21 cellular contexts compared by ENCODE assay signal in genomic region chr17:45646288-45646988, GRCh38.
DNase-seq lines count a peak whose midpoint lies in the region; ATAC-seq and TF ChIP-seq lines count a peak whose summit lies in the region.
"Had no signal": no experiment of that assay in that cellular context is flagged by ENCODE, and none has a peak within 500 bp of the region (broad histone marks: within the 10 kb centered on the region; RNA-seq: fewer than 3 reads in every experiment).

No MANE protein-coding gene starts in this region.

- DNase-seq in activated naive CD8-positive, alpha-beta T cell treated with anti-CD3 and anti-CD28 coated beads, Interleukin-2, amount 10 ng/mL, durations not matched to agents 7 days and 5 days = peak; percentile 36
- no peak for DNase-seq in activated naive CD8-positive, alpha-beta T cell treated with anti-CD3 and anti-CD28 coated beads for 36 hours
- DNase-seq in KG1 (lab: John Stamatoyannopoulos, UW) = peak; percentile 4
- DNase-seq in chondrocyte (ENCODE audit: low spot score) = peak; percentile 14
- DNase-seq in spleen = peak; percentile 29
- no peak for DNase-seq in effector memory CD4-positive, alpha-beta T cell
- no peak for DNase-seq in testis
- DNase-seq: activated effector memory CD4-positive, alpha-beta T cell treated with anti-CD3 and anti-CD28 coated beads, Interleukin-2, amount 50 U/mL, for 16 hours; amniotic stem cell; CD4-positive, alpha-beta T cell; left lung; mucosa of descending colon; NCI-H1092 treated with DMSO at 0.1 percent for 48 hours; NCI-H2107; SHP77 treated with DMSO at 0.1 percent for 48 hours; stimulated activated CD4-positive, alpha-beta T cell treated with anti-CD3 and anti-CD28 coated beads, Interleukin-12 subunit alpha, Interleukin-12 subunit beta, amount 100 ng/mL, for 4 hours; stimulated activated CD8-positive, alpha-beta memory T cell treated with anti-CD3 and anti-CD28 coated beads, Interleukin-4, amount 100 ng/mL, for 48 hours had no signal

- H3K27ac Mint-ChIP-seq in activated naive CD8-positive, alpha-beta T cell treated with anti-CD3 and anti-CD28 coated beads, Interleukin-2, amount 10 ng/mL, durations not matched to agents 7 days and 5 days = no peak overlapping the region
- H3K27ac Mint-ChIP-seq in activated naive CD8-positive, alpha-beta T cell treated with anti-CD3 and anti-CD28 coated beads for 36 hours = no peak overlapping the region
- no peak overlapping the region for H3K27ac Mint-ChIP-seq in chondrocyte (ENCODE audit: unreplicated experiment)
- H3K27ac Mint-ChIP-seq: CD4-positive, alpha-beta T cell; neural progenitor cell had no signal

- no peak for TF ChIP-seq CTCF in chondrocyte (IDR thresholded peaks at IDR 0.05)
- no peak for TF ChIP-seq CTCF in spleen (IDR thresholded peaks at IDR 0.05 in 8 of 11, conservative IDR thresholded peaks at IDR 0.05 in 3 of 11)
- no peak for TF ChIP-seq CTCF in testis (IDR thresholded peaks at IDR 0.05)

- peaks cover 15% of the 10 kb centered on the region for H3K27me3 Mint-ChIP-seq in activated naive CD8-positive, alpha-beta T cell treated with anti-CD3 and anti-CD28 coated beads, Interleukin-2, amount 10 ng/mL, durations not matched to agents 7 days and 5 days
- no peaks in the 10 kb centered on the region for H3K27me3 Mint-ChIP-seq in activated naive CD8-positive, alpha-beta T cell treated with anti-CD3 and anti-CD28 coated beads for 36 hours
- H3K27me3 Mint-ChIP-seq in chondrocyte (ENCODE audit: low read depth) = peaks cover 13% of the 10 kb centered on the region
- H3K27me3 Mint-ChIP-seq: CD4-positive, alpha-beta T cell had no signal

- ATAC-seq in activated naive CD8-positive, alpha-beta T cell treated with anti-CD3 and anti-CD28 coated beads, Interleukin-2, amount 10 ng/mL, durations not matched to agents 7 days and 5 days (ENCODE audit: low read depth) = peak; percentile 42
- no peak for ATAC-seq in GM19035 (IDR thresholded peaks at IDR 0.05; ENCODE audit: unreplicated experiment)
- ATAC-seq: K562, left lung, mucosa of descending colon had no signal

- peaks cover 0 to 59% (median 6%) of the 10 kb centered on the region in 7 donors for H3K27me3 ChIP-seq in spleen (replicated peaks in 1 of 7)
- no peaks in the 10 kb centered on the region for H3K27me3 ChIP-seq in effector memory CD4-positive, alpha-beta T cell (replicated peaks; ENCODE audit: control insufficient read depth, insufficient read depth, low read length, poor library complexity, severe bottlenecking)
- no peaks in the 10 kb centered on the region for H3K27me3 ChIP-seq in testis
- H3K27me3 ChIP-seq: neural progenitor cell had no signal

- peaks cover 0 to 13% (median 0%) of the 10 kb centered on the region in 6 donors for H3K4me1 ChIP-seq in spleen
- peaks cover 6% of the 10 kb centered on the region for H3K4me1 ChIP-seq in effector memory CD4-positive, alpha-beta T cell (ENCODE audit: control insufficient read depth, insufficient read depth, low read length, poor library complexity, severe bottlenecking)
- no peaks in the 10 kb centered on the region for H3K4me1 ChIP-seq in testis
- H3K4me1 ChIP-seq: esophagus muscularis mucosa, left lung, neural progenitor cell had no signal

- intact Hi-C loops in spleen (cut with DNase I; ENCODE audit: low total_unique reads) (no loop called here), testis (cut with DNase I; ENCODE audit: low total_unique reads) (no loop called here)

- H3K9me3 Mint-ChIP-seq in activated naive CD8-positive, alpha-beta T cell treated with anti-CD3 and anti-CD28 coated beads, Interleukin-2, amount 10 ng/mL, durations not matched to agents 7 days and 5 days = no peaks in the 10 kb centered on the region
- H3K9me3 Mint-ChIP-seq in activated naive CD8-positive, alpha-beta T cell treated with anti-CD3 and anti-CD28 coated beads for 36 hours = no peaks in the 10 kb centered on the region
- no peaks in the 10 kb centered on the region for H3K9me3 Mint-ChIP-seq in chondrocyte (ENCODE audit: low read depth)
- H3K9me3 Mint-ChIP-seq: CD4-positive, alpha-beta T cell; neural progenitor cell had no signal

- H3K36me3 ChIP-seq in spleen = no peaks in the 10 kb centered on the region
- no peaks in the 10 kb centered on the region for H3K36me3 ChIP-seq in effector memory CD4-positive, alpha-beta T cell (ENCODE audit: control insufficient read depth, insufficient read depth, low read length)
- no peaks in the 10 kb centered on the region for H3K36me3 ChIP-seq in testis (ENCODE audit: low read depth, missing control alignments)
- H3K36me3 ChIP-seq: esophagus muscularis mucosa, left lung, neural progenitor cell had no signal

- no peaks in the 10 kb centered on the region for H3K9me3 ChIP-seq in spleen
- no peaks in the 10 kb centered on the region for H3K9me3 ChIP-seq in effector memory CD4-positive, alpha-beta T cell (ENCODE audit: control insufficient read depth, low read length)
- no peaks in the 10 kb centered on the region for H3K9me3 ChIP-seq in testis
- H3K9me3 ChIP-seq: esophagus muscularis mucosa, left lung, mucosa of descending colon had no signal

- no peak overlapping the region for H3K4me3 Mint-ChIP-seq in activated naive CD8-positive, alpha-beta T cell treated with anti-CD3 and anti-CD28 coated beads, Interleukin-2, amount 10 ng/mL, durations not matched to agents 7 days and 5 days
- H3K4me3 Mint-ChIP-seq in activated naive CD8-positive, alpha-beta T cell treated with anti-CD3 and anti-CD28 coated beads for 36 hours = no peak overlapping the region
- H3K4me3 Mint-ChIP-seq in chondrocyte (ENCODE audit: unreplicated experiment) = no peak overlapping the region
- H3K4me3 Mint-ChIP-seq: CD4-positive, alpha-beta T cell; neural progenitor cell had no signal

- H3K27ac ChIP-seq in spleen (no peak overlapping the region), testis (no peak overlapping the region)
- H3K27ac ChIP-seq in effector memory CD4-positive, alpha-beta T cell (ENCODE audit: insufficient read depth, low read length, poor library complexity, severe bottlenecking) = no peak overlapping the region
- H3K27ac ChIP-seq: esophagus muscularis mucosa, left lung, neural progenitor cell had no signal

- 10 to 15% (median 13%) methylated on average over 12 of the region's 12 CpGs for WGBS in spleen, 5 donors
- WGBS in testis, 2 donors = 35 to 39% methylated on average over 12 of the region's 12 CpGs

- TF ChIP-seq POLR2A in spleen (IDR thresholded peaks at IDR 0.05) = no peak
- TF ChIP-seq POLR2A in testis (IDR thresholded peaks at IDR 0.05) = no peak

- POLR2A ChIA-PET in activated naive CD8-positive, alpha-beta T cell treated with anti-CD3 and anti-CD28 coated beads, Interleukin-2, amount 10 ng/mL, durations not matched to agents 7 days and 5 days (lab: Charles Lee) = no interaction called here

- no peak overlapping the region for H3K4me3 ChIP-seq in spleen
- no peak overlapping the region for H3K4me3 ChIP-seq in effector memory CD4-positive, alpha-beta T cell (ENCODE audit: insufficient read depth, low read depth, low read length, poor library complexity, severe bottlenecking)
- no peak overlapping the region for H3K4me3 ChIP-seq in testis
- H3K4me3 ChIP-seq: esophagus muscularis mucosa, K562, left lung, mucosa of descending colon, neural progenitor cell had no signal

- H3K36me3 Mint-ChIP-seq in activated naive CD8-positive, alpha-beta T cell treated with anti-CD3 and anti-CD28 coated beads, Interleukin-2, amount 10 ng/mL, durations not matched to agents 7 days and 5 days = no peaks in the 10 kb centered on the region
- H3K36me3 Mint-ChIP-seq in activated naive CD8-positive, alpha-beta T cell treated with anti-CD3 and anti-CD28 coated beads for 36 hours = no peaks in the 10 kb centered on the region
- no peaks in the 10 kb centered on the region for H3K36me3 Mint-ChIP-seq in chondrocyte (ENCODE audit: low read depth)
- H3K36me3 Mint-ChIP-seq: neural progenitor cell had no signal

- peaks cover 8% of the 10 kb centered on the region for H3K4me1 Mint-ChIP-seq in activated naive CD8-positive, alpha-beta T cell treated with anti-CD3 and anti-CD28 coated beads, Interleukin-2, amount 10 ng/mL, durations not matched to agents 7 days and 5 days
- peaks cover 9% of the 10 kb centered on the region for H3K4me1 Mint-ChIP-seq in activated naive CD8-positive, alpha-beta T cell treated with anti-CD3 and anti-CD28 coated beads for 36 hours
- no peaks in the 10 kb centered on the region for H3K4me1 Mint-ChIP-seq in chondrocyte (ENCODE audit: low read depth)
- H3K4me1 Mint-ChIP-seq: neural progenitor cell had no signal

Comparison
In these comparisons a context has a peak if more than half of its experiments do, and no peak if none do; other contexts are left out.
1. DNase-seq: peak in activated naive CD8-positive, alpha-beta T cell treated with anti-CD3 and anti-CD28 coated beads, Interleukin-2, amount 10 ng/mL, durations not matched to agents 7 days and 5 days (single experiment), KG1 (single experiment), chondrocyte (single experiment) and spleen (single experiment); none in activated naive CD8-positive, alpha-beta T cell treated with anti-CD3 and anti-CD28 coated beads for 36 hours (single experiment), effector memory CD4-positive, alpha-beta T cell (0 of 3) and testis (single experiment).